10 cellular contexts compared by ENCODE assay signal in genomic region chr1:171794085-171794484, GRCh38. TPM values are rescaled to one million over a fixed set of nuclear protein-coding genes. Genes with fewer than 3 reads are reported as not detected.
DNase-seq lines count a peak whose midpoint lies in the region; ATAC-seq and TF ChIP-seq lines count a peak whose summit lies in the region.
"Had no signal": no experiment of that assay in that cellular context is flagged by ENCODE, and none has a peak within 500 bp of the region (broad histone marks: within the 10 kb centered on the region; RNA-seq: fewer than 3 reads in every experiment).

No MANE protein-coding gene starts in this region.

- H3K27ac Mint-ChIP-seq in T-helper 2 cell treated with Interferon-gamma antibody and Interleukin-4, amounts not matched to agents 5 μg/mL and 100 μg/mL, for 36 hours: peak overlapping the region; percentile 78

- DNase-seq in H4 (ENCODE audit: low spot score) (peak; percentile 58), brain microvascular endothelial cell (peak; percentile 73), NCI-H2196 (lab: John Stamatoyannopoulos, UW; ENCODE audit: unreplicated experiment) (no peak), neuronal stem cell (ENCODE audit: low spot score) (no peak), SKM-1 treated with dmso at 0.1 percent for 144 hours (lab: John Stamatoyannopoulos, UW; ENCODE audit: unreplicated experiment) (no peak)
- DNase-seq in T-helper 2 cell treated with Interferon-gamma antibody and Interleukin-4, amounts not matched to agents 5 μg/mL and 100 μg/mL, for 36 hours (ENCODE audit: low spot score): peak; percentile 71
- DNase-seq in stimulated activated CD4-positive, alpha-beta T cell treated with anti-CD3 and anti-CD28 coated beads, Interleukin-4, amount 100 ng/mL, for 48 hours (ENCODE audit: low read depth in 2 of 2): peak; percentile 22 to 50
- DNase-seq: left colon had no signal

- peak overlapping the region; percentile 38 for H3K27ac ChIP-seq in brain microvascular endothelial cell
- no peak overlapping the region for H3K27ac ChIP-seq in neuronal stem cell (replicated peaks; ENCODE audit: low read length)
- H3K27ac ChIP-seq: KMS-11 had no signal

- H3K18ac ChIP-seq in neuronal stem cell (ENCODE audit: low read length): no peak overlapping the region

- H3K27me3 Mint-ChIP-seq in T-helper 2 cell treated with Interferon-gamma antibody and Interleukin-4, amounts not matched to agents 5 μg/mL and 100 μg/mL, for 36 hours (ENCODE audit: low read depth): no peaks in the 10 kb centered on the region

- H3K79me1 ChIP-seq in neuronal stem cell (ENCODE audit: low read depth, low read length): no peaks in the 10 kb centered on the region

- H2BK120ac ChIP-seq in neuronal stem cell (ENCODE audit: low read depth, low read length): no peak overlapping the region

- no peaks in the 10 kb centered on the region for H3K27me3 ChIP-seq in brain microvascular endothelial cell (replicated peaks)
- no peaks in the 10 kb centered on the region for H3K27me3 ChIP-seq in neuronal stem cell (ENCODE audit: control insufficient read depth in 3 of 3, insufficient read depth in 3 of 3, low read depth in 1 of 3, low read length in 3 of 3)

- H3K4ac ChIP-seq in neuronal stem cell (ENCODE audit: low read length): no peak overlapping the region

- no peak overlapping the region for H2AFZ ChIP-seq in neuronal stem cell (ENCODE audit: low read length)

- H3K4me3 Mint-ChIP-seq in T-helper 2 cell treated with Interferon-gamma antibody and Interleukin-4, amounts not matched to agents 5 μg/mL and 100 μg/mL, for 36 hours: peak overlapping the region; percentile 26

- peaks cover 11% of the 10 kb centered on the region for H3K4me1 Mint-ChIP-seq in T-helper 2 cell treated with Interferon-gamma antibody and Interleukin-4, amounts not matched to agents 5 μg/mL and 100 μg/mL, for 36 hours (ENCODE audit: low read depth)

- H3K36me3 Mint-ChIP-seq in T-helper 2 cell treated with Interferon-gamma antibody and Interleukin-4, amounts not matched to agents 5 μg/mL and 100 μg/mL, for 36 hours (ENCODE audit: low read depth): peaks cover 73% of the 10 kb centered on the region

- no peak for ATAC-seq in HG03196 (IDR thresholded peaks at IDR 0.05; ENCODE audit: unreplicated experiment)
- ATAC-seq: left colon had no signal

- H2BK12ac ChIP-seq in neuronal stem cell (ENCODE audit: low read length): no peak overlapping the region

- no peaks in the 10 kb centered on the region for H3K9me3 Mint-ChIP-seq in T-helper 2 cell treated with Interferon-gamma antibody and Interleukin-4, amounts not matched to agents 5 μg/mL and 100 μg/mL, for 36 hours

- no peak overlapping the region for H3K23ac ChIP-seq in neuronal stem cell (ENCODE audit: low read depth, low read length, poor library complexity)

- no peak overlapping the region for H2BK5ac ChIP-seq in neuronal stem cell (ENCODE audit: low read length)

- H4K8ac ChIP-seq in neuronal stem cell (ENCODE audit: low read depth, low read length): no peak overlapping the region

- H3K9ac ChIP-seq in neuronal stem cell (ENCODE audit: low read depth, low read length, poor library complexity): no peak overlapping the region
- H3K9ac ChIP-seq: KMS-11 had no signal

- peaks cover 28% of the 10 kb centered on the region for H3K36me3 ChIP-seq in brain microvascular endothelial cell (replicated peaks)
- H3K36me3 ChIP-seq in neuronal stem cell (replicated peaks in 1 of 2; ENCODE audit: control insufficient read depth in 2 of 2, insufficient read depth in 2 of 2, low read length in 2 of 2): peaks cover 36 to 91% of the 10 kb centered on the region in 2 donors

- H2BK15ac ChIP-seq in neuronal stem cell (ENCODE audit: low read length): no peak overlapping the region

- H3K9me3 ChIP-seq in neuronal stem cell (replicated peaks in 1 of 2; ENCODE audit: control insufficient read depth in 2 of 2, insufficient read depth in 1 of 2, low read depth in 1 of 2, low read length in 2 of 2): no peaks in the 10 kb centered on the region

- TF ChIP-seq CTCF in brain microvascular endothelial cell (IDR thresholded peaks at IDR 0.05; ENCODE audit: low read depth, low read length, missing control alignments): no peak

- WGBS in neuronal stem cell (ENCODE audit: extremely low coverage in 2 of 2, insufficient read length in 2 of 2, insufficient replicate concordance in 1 of 2), 2 donors: no CpG with 5 or more reads among the region's 4 CpGs

- no peaks in the 10 kb centered on the region for H3K4me1 ChIP-seq in neuronal stem cell (ENCODE audit: control insufficient read depth in 2 of 2, insufficient read depth in 1 of 2, low read depth in 1 of 2, low read length in 2 of 2)

- H3K4me3 ChIP-seq in brain microvascular endothelial cell (ENCODE audit: low read depth, low read length): no peak overlapping the region
- no peak overlapping the region for H3K4me3 ChIP-seq in neuronal stem cell (ENCODE audit: low read length in 2 of 2)

- in situ Hi-C loops in brain microvascular endothelial cell (cut with HindIII; ENCODE audit: low pct_ligation_motif_present, low sequenced_read_pairs): no loop called here

- H3K4me2 ChIP-seq in neuronal stem cell (ENCODE audit: insufficient read depth, low read length, poor library complexity, severe bottlenecking): no peak overlapping the region
- H3K4me2 ChIP-seq: KMS-11 had no signal

- H4K91ac ChIP-seq in neuronal stem cell (ENCODE audit: low read depth, low read length, poor library complexity): no peak overlapping the region

- H2AK5ac ChIP-seq in neuronal stem cell (ENCODE audit: low read depth, low read length): no peak overlapping the region

- no peak overlapping the region for H3K14ac ChIP-seq in neuronal stem cell (ENCODE audit: low read length)

RNA-seq across cellular contexts. Expression of gene METTL13, which starts 12.6 kb away (rescaled TPM):
- 22.2 and 24.0 TPM in 2 replicates for total RNA-seq in H4 (2014; rRNA removed; shearing (Covaris generic))
- 14.9 TPM for polyA plus RNA-seq in neuronal stem cell (2013, experiment 1 of 2)
- polyA plus RNA-seq in neuronal stem cell (2013, experiment 2 of 2): 13.3 TPM

RNA-seq across cellular contexts. Expression of gene DNM3, which starts 47.2 kb away (rescaled TPM):
- 0.99 and 1.3 TPM in 2 replicates for total RNA-seq in H4 (2014; rRNA removed; shearing (Covaris generic))
- polyA plus RNA-seq in neuronal stem cell (2013, experiment 1 of 2): 0.59 TPM
- polyA plus RNA-seq in neuronal stem cell (2013, experiment 2 of 2): 0.76 TPM

RNA-seq across cellular contexts. Expression of gene VAMP4, which starts 52.2 kb away (rescaled TPM):
- 7.4 and 9.5 TPM in 2 replicates for total RNA-seq in H4 (2014; rRNA removed; shearing (Covaris generic))
- polyA plus RNA-seq in neuronal stem cell (2013, experiment 1 of 2): 8.8 TPM
- 9.3 TPM for polyA plus RNA-seq in neuronal stem cell (2013, experiment 2 of 2)

Comparison
In these comparisons a context has a peak if more than half of its experiments do, and no peak if none do; other contexts are left out.
1. DNase-seq: peak in H4 (single experiment), T-helper 2 cell treated with Interferon-gamma antibody and Interleukin-4, amounts not matched to agents 5 μg/mL and 100 μg/mL, for 36 hours (single experiment), brain microvascular endothelial cell (single experiment) and stimulated activated CD4-positive, alpha-beta T cell treated with anti-CD3 and anti-CD28 coated beads, Interleukin-4, amount 100 ng/mL, for 48 hours (2 of 2); none in NCI-H2196 (single experiment), neuronal stem cell (single experiment) and SKM-1 treated with dmso at 0.1 percent for 144 hours (single experiment).